20 cellular contexts compared by ENCODE assay signal in the genomic region with DNA sequence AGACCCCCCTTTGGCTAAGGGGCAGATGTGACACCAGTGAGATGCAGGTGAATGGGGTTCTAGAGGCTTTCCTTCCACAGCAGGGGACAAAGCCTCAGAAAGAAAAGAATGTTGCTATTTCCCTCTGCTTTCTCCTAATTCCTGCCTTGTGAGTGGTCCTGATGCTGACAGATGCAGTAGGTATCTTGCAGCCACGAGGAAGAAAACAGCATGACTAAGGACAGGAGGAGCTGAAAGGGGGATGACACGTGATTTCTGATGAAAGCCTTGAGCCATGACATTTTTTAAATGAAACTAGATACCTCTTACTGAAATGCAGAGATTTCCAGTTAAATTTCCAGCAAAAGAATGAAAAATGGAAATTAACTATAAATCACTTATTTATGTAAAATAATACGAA.
DNase-seq lines count a peak whose midpoint lies in the region; ATAC-seq and TF ChIP-seq lines count a peak whose summit lies in the region.
"Had no signal": no experiment of that assay in that cellular context is flagged by ENCODE, and none has a peak within 500 bp of the region (broad histone marks: within the 10 kb centered on the region; RNA-seq: fewer than 3 reads in every experiment).

No MANE protein-coding gene starts in this region.

- no peaks in the 10 kb centered on the region for H3K27me3 Mint-ChIP-seq in WTC11 (ENCODE audit: low read depth)

- H3K4me3 ChIP-seq in fibroblast of mammary gland (ENCODE audit: control insufficient read depth, low read depth, low read length): no peak overlapping the region
- no peak overlapping the region for H3K4me3 ChIP-seq in SK-N-SH (ENCODE audit: low read depth in 2 of 2, low read length in 1 of 2)
- H3K4me3 ChIP-seq in uterus: no peak overlapping the region
- H3K4me3 ChIP-seq: GM12878, left ventricle myocardium inferior, prostate gland, upper lobe of left lung had no signal

- ATAC-seq in WTC11 (peak; percentile 43), SK-N-SH treated with all-trans-retinoic acid at 6 μM for 48 hours (no peak)
- ATAC-seq: activated naive CD4-positive, alpha-beta T cell treated with anti-CD3 and anti-CD28 coated beads, Interleukin-2, amount 50 U/mL, for 72 hours; CD8-positive, alpha-beta T cell; GM12878; HCT116 had no signal

- peaks cover 4% of the 10 kb centered on the region for H3K4me1 Mint-ChIP-seq in WTC11

- CTCF ChIA-PET in WTC11 (lab: Charles Lee) (no interaction called here), SK-N-SH (lab: Yijun Ruan, JAX) (interaction anchor here (1.6 kb wide), 1 partner anchor 25 kb away, joined by 4 read pairs; no protein-coding TSS in a partner anchor)

- H3K9ac ChIP-seq in SK-N-SH: no peak overlapping the region

- no peak for TF ChIP-seq POLR2A in uterus (IDR thresholded peaks at IDR 0.05)

- POLR2A ChIA-PET in WTC11 (lab: Charles Lee): no interaction called here
- POLR2A ChIA-PET in SK-N-SH (lab: Yijun Ruan, JAX): no interaction called here

- H4K20me1 ChIP-seq in SK-N-SH (ENCODE audit: insufficient read depth): no peaks in the 10 kb centered on the region

- H2AFZ ChIP-seq in SK-N-SH (ENCODE audit: low read depth): no peak overlapping the region

- TF ChIP-seq CTCF in WTC11 (IDR thresholded peaks at IDR 0.05) (no peak), fibroblast of mammary gland (conservative IDR thresholded peaks at IDR 0.05; ENCODE audit: control insufficient read depth, insufficient read depth, low read depth, low read length) (no peak), SK-N-SH (IDR thresholded peaks at IDR 0.05) (no peak), uterus (IDR thresholded peaks at IDR 0.05) (no peak)

- no peak for TF ChIP-seq EP300 in SK-N-SH (IDR thresholded peaks at IDR 0.05; ENCODE audit: borderline replicate concordance in 1 of 2, low read depth in 1 of 2, low read length in 1 of 2)

- no peak overlapping the region for H3K27ac Mint-ChIP-seq in WTC11
- H3K27ac Mint-ChIP-seq: activated naive CD4-positive, alpha-beta T cell treated with anti-CD3 and anti-CD28 coated beads, Interleukin-2, amount 50 U/mL, for 72 hours; CD8-positive, alpha-beta T cell had no signal

- intact Hi-C loops in uterus (cut with DNase I; ENCODE audit: low total_unique reads): no loop called here

- no peaks in the 10 kb centered on the region for H3F3A ChIP-seq in SK-N-SH (replicated peaks; ENCODE audit: insufficient read depth)

- H3K36me3 ChIP-seq in SK-N-SH (replicated peaks in 1 of 2; ENCODE audit: control insufficient read depth in 1 of 2, insufficient read depth in 2 of 2, low read length in 1 of 2): no peaks in the 10 kb centered on the region
- no peaks in the 10 kb centered on the region for H3K36me3 ChIP-seq in uterus
- H3K36me3 ChIP-seq: left ventricle myocardium inferior, prostate gland, upper lobe of left lung had no signal

- no peaks in the 10 kb centered on the region for H3K36me3 Mint-ChIP-seq in WTC11
- H3K36me3 Mint-ChIP-seq: activated naive CD4-positive, alpha-beta T cell treated with anti-CD3 and anti-CD28 coated beads, Interleukin-2, amount 50 U/mL, for 72 hours; CD8-positive, alpha-beta T cell had no signal

- no peak for TF ChIP-seq RAD21 in SK-N-SH (IDR thresholded peaks at IDR 0.05; ENCODE audit: low read length)

- H3K27me3 ChIP-seq in SK-N-SH (ENCODE audit: insufficient read depth) (no peaks in the 10 kb centered on the region), uterus (no peaks in the 10 kb centered on the region)
- H3K27me3 ChIP-seq: upper lobe of left lung had no signal

- H3K79me2 ChIP-seq in SK-N-SH (ENCODE audit: insufficient read depth): no peaks in the 10 kb centered on the region

- H3K27ac ChIP-seq in SK-N-SH (ENCODE audit: low read depth in 2 of 2, low read length in 1 of 2): no peak overlapping the region
- H3K27ac ChIP-seq in uterus: no peak overlapping the region
- H3K27ac ChIP-seq: left ventricle myocardium inferior, prostate gland, upper lobe of left lung had no signal

- DNase-seq in A172 (ENCODE audit: low spot score): peak; percentile 17
- DNase-seq in HPDE6-E6E7 (ENCODE audit: extremely low spot score): peak; percentile 15
- DNase-seq in WTC11 (ENCODE audit: low spot score): no peak
- DNase-seq in fibroblast of mammary gland (ENCODE audit: low read depth): peak; percentile 53
- DNase-seq in NCI-H526 treated with DMSO at 0.1 percent for 48 hours (lab: John Stamatoyannopoulos, UW): no peak
- DNase-seq in SK-N-SH: no peak
- no peak for DNase-seq in uterus
- DNase-seq: activated CD4-positive, alpha-beta T cell treated with anti-CD3 and anti-CD28 coated beads, Interleukin-2, amount 50 U/mL, for 1 hour; CD8-positive, alpha-beta T cell; hippocampal formation; left ventricle myocardium inferior; NCI-H1105; stimulated activated CD4-positive, alpha-beta T cell treated with anti-CD3 and anti-CD28 coated beads, Interleukin-12 subunit alpha, Interleukin-12 subunit beta, amount 100 ng/mL, for 4 hours; stimulated activated naive CD4-positive, alpha-beta T cell; upper lobe of left lung had no signal

- H3K9me3 ChIP-seq in SK-N-SH (no peaks in the 10 kb centered on the region; the same call in 1 of the 2 replicates), uterus (no peaks in the 10 kb centered on the region)
- H3K9me3 ChIP-seq: left ventricle myocardium inferior, prostate gland, upper lobe of left lung had no signal

- H3K4me1 ChIP-seq in SK-N-SH (ENCODE audit: control insufficient read depth in 1 of 2, insufficient read depth in 2 of 2, low read depth in 1 of 2, low read length in 1 of 2) (peaks cover 0 to 3% of the 10 kb centered on the region in 2 experiments; a peak in 1 of 4 replicates), uterus (no peaks in the 10 kb centered on the region)
- H3K4me1 ChIP-seq: left ventricle myocardium inferior, prostate gland, upper lobe of left lung had no signal

- peaks cover 10% of the 10 kb centered on the region for H3K9me3 Mint-ChIP-seq in WTC11
- H3K9me3 Mint-ChIP-seq: activated naive CD4-positive, alpha-beta T cell treated with anti-CD3 and anti-CD28 coated beads, Interleukin-2, amount 50 U/mL, for 72 hours; CD8-positive, alpha-beta T cell had no signal

- WGBS in SK-N-SH (ENCODE audit: low lambda C conversion rate): 27% methylated on average over 3 of the region's 3 CpGs

- no peaks in the 10 kb centered on the region for H3K9me2 ChIP-seq in SK-N-SH

- no peak overlapping the region for H3K4me3 Mint-ChIP-seq in WTC11
- H3K4me3 Mint-ChIP-seq: CD8-positive, alpha-beta T cell had no signal

- H3K4me2 ChIP-seq in SK-N-SH: no peak overlapping the region

TF ChIP-seq in WTC11, 78 proteins besides CTCF, POLR2A, EP300 and RAD21 (continues in another document):
- TF ChIP-seq SMAD3 (CRISPR knock-in tag; IDR thresholded peaks at IDR 0.05; ENCODE audit: borderline replicate concordance): no peak
- TF ChIP-seq ZNF263 (CRISPR knock-in tag; IDR thresholded peaks at IDR 0.05; ENCODE audit: low read depth): no peak
- TF ChIP-seq, protein P1, sequence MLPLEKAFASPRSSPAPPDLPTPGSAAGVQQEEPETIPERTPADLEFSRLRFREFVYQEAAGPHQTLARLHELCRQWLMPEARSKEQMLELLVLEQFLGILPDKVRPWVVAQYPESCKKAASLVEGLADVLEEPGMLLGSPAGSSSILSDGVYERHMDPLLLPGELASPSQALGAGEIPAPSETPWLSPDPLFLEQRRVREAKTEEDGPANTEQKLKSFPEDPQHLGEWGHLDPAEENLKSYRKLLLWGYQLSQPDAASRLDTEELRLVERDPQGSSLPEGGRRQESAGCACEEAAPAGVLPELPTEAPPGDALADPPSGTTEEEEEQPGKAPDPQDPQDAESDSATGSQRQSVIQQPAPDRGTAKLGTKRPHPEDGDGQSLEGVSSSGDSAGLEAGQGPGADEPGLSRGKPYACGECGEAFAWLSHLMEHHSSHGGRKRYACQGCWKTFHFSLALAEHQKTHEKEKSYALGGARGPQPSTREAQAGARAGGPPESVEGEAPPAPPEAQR (CRISPR knock-in tag; IDR thresholded peaks at IDR 0.05): no peak
- TF ChIP-seq NR1H2 (CRISPR knock-in tag; IDR thresholded peaks at IDR 0.05): no peak
- no peak for TF ChIP-seq NFE2L1 (CRISPR knock-in tag; IDR thresholded peaks at IDR 0.05)

TF ChIP-seq in SK-N-SH treated with all-trans-retinoic acid at 6 μM for 48 hours, 23 proteins besides CTCF, POLR2A, EP300 and RAD21 (continues in another document):
- no peak for TF ChIP-seq TCF4 (CRISPR knock-in tag; IDR thresholded peaks at IDR 0.05; ENCODE audit: borderline replicate concordance)
- TF ChIP-seq CSRNP3 (CRISPR knock-in tag; IDR thresholded peaks at IDR 0.05): no peak

TF ChIP-seq in SK-N-SH, 30 proteins besides CTCF, POLR2A, EP300 and RAD21 (continues in another document):
- TF ChIP-seq, protein P2, sequence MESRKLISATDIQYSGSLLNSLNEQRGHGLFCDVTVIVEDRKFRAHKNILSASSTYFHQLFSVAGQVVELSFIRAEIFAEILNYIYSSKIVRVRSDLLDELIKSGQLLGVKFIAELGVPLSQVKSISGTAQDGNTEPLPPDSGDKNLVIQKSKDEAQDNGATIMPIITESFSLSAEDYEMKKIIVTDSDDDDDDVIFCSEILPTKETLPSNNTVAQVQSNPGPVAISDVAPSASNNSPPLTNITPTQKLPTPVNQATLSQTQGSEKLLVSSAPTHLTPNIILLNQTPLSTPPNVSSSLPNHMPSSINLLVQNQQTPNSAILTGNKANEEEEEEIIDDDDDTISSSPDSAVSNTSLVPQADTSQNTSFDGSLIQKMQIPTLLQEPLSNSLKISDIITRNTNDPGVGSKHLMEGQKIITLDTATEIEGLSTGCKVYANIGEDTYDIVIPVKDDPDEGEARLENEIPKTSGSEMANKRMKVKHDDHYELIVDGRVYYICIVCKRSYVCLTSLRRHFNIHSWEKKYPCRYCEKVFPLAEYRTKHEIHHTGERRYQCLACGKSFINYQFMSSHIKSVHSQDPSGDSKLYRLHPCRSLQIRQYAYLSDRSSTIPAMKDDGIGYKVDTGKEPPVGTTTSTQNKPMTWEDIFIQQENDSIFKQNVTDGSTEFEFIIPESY (IDR thresholded peaks at IDR 0.05; ENCODE audit: borderline replicate concordance, low read depth): no peak
- TF ChIP-seq NFIC (IDR thresholded peaks at IDR 0.05; ENCODE audit: borderline replicate concordance) (no peak), RCOR1 (IDR thresholded peaks at IDR 0.05; ENCODE audit: low read length) (no peak)

Comparison
In these comparisons a context has a peak if more than half of its experiments do, and no peak if none do; other contexts are left out.
1. DNase-seq: peak in A172 (single experiment), HPDE6-E6E7 (single experiment) and fibroblast of mammary gland (single experiment); none in WTC11 (single experiment), NCI-H526 treated with DMSO at 0.1 percent for 48 hours (single experiment), SK-N-SH (single experiment) and uterus (0 of 2).